ENCODE assay signal across 8 cellular contexts in genomic region chr4:73223258-73223651, GRCh38. TPM values are rescaled to one million over a fixed set of nuclear protein-coding genes. Genes with fewer than 3 reads are reported as not detected.
A peak's percentile ranks its signal among the peaks of the same experiment; 100 is the strongest.
DNase-seq lines count a peak whose midpoint lies in the region; ATAC-seq, FAIRE-seq and TF ChIP-seq lines count a peak whose summit lies in the region.

No MANE protein-coding gene starts in this region.

- peaks cover 12% of the 10 kb centered on the region; the same call in 1 of the 2 replicates for H4K20me1 ChIP-seq in HCT116 (ENCODE audit: insufficient read depth)
- peaks cover 30% of the 10 kb centered on the region for H4K20me1 ChIP-seq in astrocyte (ENCODE audit: insufficient read depth, low read length)

- TF ChIP-seq RAD21 in HCT116 (IDR thresholded peaks at IDR 0.05; ENCODE audit: low read depth): no peak

- CTCF ChIA-PET in HCT116 (lab: Charles Lee): interaction anchor here (1.0 kb wide), 1 partner anchor 94 kb away, joined by 3 read pairs; no protein-coding TSS in a partner anchor

- H3K36me3 ChIP-seq in ACC112 (ENCODE audit: insufficient read depth, low read length) (no peaks in the 10 kb centered on the region; the same call in 1 of the 2 replicates), HCT116 (ENCODE audit: control insufficient read depth in 1 of 2, insufficient read depth in 2 of 2, low read length in 2 of 2) (no peaks in the 10 kb centered on the region), astrocyte (ENCODE audit: insufficient read depth, low read length) (peaks cover under 1% of the 10 kb centered on the region)

- RAD21 ChIA-PET in HCT116 (lab: Charles Lee; ENCODE audit: low non-redundant PET in 1 of 2, low total read pairs in 2 of 2, uncharacterized antibody in 2 of 2, unreplicated experiment in 2 of 2): no interaction called here

- H2AFZ ChIP-seq in ACC112 (ENCODE audit: low read length, unreplicated experiment) (no peak overlapping the region), HCT116 (ENCODE audit: low read depth, low read length, poor library complexity, severe bottlenecking) (no peak overlapping the region), astrocyte (ENCODE audit: low read depth, low read length) (no peak overlapping the region)

- H3K4me2 ChIP-seq in HCT116 (ENCODE audit: low read length) (peak overlapping the region; percentile 78), astrocyte (ENCODE audit: low read length) (peak overlapping the region; percentile 84)

- H3K4me3 ChIP-seq in ACC112 (ENCODE audit: low read depth, low read length) (peak overlapping the region; percentile 83; the same call in 1 of the 2 replicates), HCT116 (replicated peaks in 1 of 2; ENCODE audit: low read depth in 1 of 2, low read length in 2 of 2) (peak overlapping the region; percentile 63 to 68), astrocyte (ENCODE audit: insufficient read depth, low read depth, low read length) (peak overlapping the region; percentile 83)

- peak overlapping the region; percentile 72 for H3K27ac ChIP-seq in ACC112 (ENCODE audit: low read depth, low read length)
- H3K27ac ChIP-seq in HCT116 (ENCODE audit: low read depth, low read length): peak overlapping the region; percentile 58; the same call in 1 of the 2 replicates
- peak overlapping the region; percentile 59 for H3K27ac ChIP-seq in astrocyte (ENCODE audit: low read depth, low read length)

- no peaks in the 10 kb centered on the region for H3K27me3 ChIP-seq in ACC112 (ENCODE audit: insufficient read depth, low read length)
- H3K27me3 ChIP-seq in HCT116 (ENCODE audit: insufficient read depth, low read length): no peaks in the 10 kb centered on the region
- H3K27me3 ChIP-seq in astrocyte (ENCODE audit: insufficient read depth, low read length): no peaks in the 10 kb centered on the region

- H3K9me3 ChIP-seq in HCT116 (ENCODE audit: control insufficient read depth in 1 of 2, insufficient read depth in 1 of 2, low read depth in 1 of 2, low read length in 2 of 2) (no peaks in the 10 kb centered on the region), astrocyte (ENCODE audit: insufficient read depth, low read depth, low read length) (no peaks in the 10 kb centered on the region)

- TF ChIP-seq CTCF in HCT116 (IDR thresholded peaks at IDR 0.05 in 2 of 3, conservative IDR thresholded peaks at IDR 0.05 in 1 of 3; ENCODE audit: borderline replicate concordance in 1 of 3, insufficient read depth in 1 of 3, low read depth in 2 of 3, low read length in 2 of 3) (no peak), astrocyte (IDR thresholded peaks at IDR 0.05; ENCODE audit: insufficient read depth, low read depth, low read length) (no peak), mesothelial cell of epicardium (IDR thresholded peaks at IDR 0.05; ENCODE audit: unreplicated experiment) (no peak)

- H3K9me3 Mint-ChIP-seq in astrocyte (ENCODE audit: unreplicated experiment) (no peaks in the 10 kb centered on the region), mesothelial cell of epicardium (no peaks in the 10 kb centered on the region)

- H3K4me1 ChIP-seq in ACC112 (ENCODE audit: control insufficient read depth, insufficient read depth, low read length, unreplicated experiment): peaks cover 9% of the 10 kb centered on the region
- peaks cover 4 to 21% of the 10 kb centered on the region in 2 experiments; a peak in 3 of 4 replicates for H3K4me1 ChIP-seq in HCT116 (ENCODE audit: control insufficient read depth in 1 of 2, insufficient read depth in 2 of 2, low read length in 2 of 2)
- H3K4me1 ChIP-seq in astrocyte (ENCODE audit: insufficient read depth, low read length): peaks cover 11% of the 10 kb centered on the region

- H3K79me2 ChIP-seq in ACC112 (ENCODE audit: control insufficient read depth, insufficient read depth, low read length, unreplicated experiment) (peaks cover 61% of the 10 kb centered on the region), HCT116 (ENCODE audit: insufficient read depth, low read length) (peaks cover 95% of the 10 kb centered on the region), astrocyte (ENCODE audit: insufficient read depth, low read length) (peaks cover 84% of the 10 kb centered on the region)

- no TSS peak for BruUV-seq in HCT116 (replicated peaks; lab: Mats Ljungman, UMichigan)

- no peak for TF ChIP-seq POLR2A in HCT116 (IDR thresholded peaks at IDR 0.05; ENCODE audit: borderline replicate concordance, extremely low read depth, insufficient read depth, insufficient read length)

- POLR2A ChIA-PET in HCT116 (lab: Charles Lee): interaction anchor here (0.8 kb wide), 1 partner anchor 11 kb away, joined by 4 read pairs; no protein-coding TSS in a partner anchor

- H3K4me3 Mint-ChIP-seq in astrocyte (ENCODE audit: unreplicated experiment): no peak overlapping the region
- H3K4me3 Mint-ChIP-seq in mesothelial cell of epicardium: no peak overlapping the region

- no peak for FAIRE-seq in astrocyte (lab: Jason Lieb, UNC)

- intact Hi-C loops in HCT116 (cut with micrococcal nuclease): no loop called here

- H3K9ac ChIP-seq in HCT116 (ENCODE audit: low read length) (peak overlapping the region; percentile 70), astrocyte (ENCODE audit: low read length) (no peak overlapping the region)

- peak; percentile 39 for ATAC-seq in HCT116
- ATAC-seq in HG03095 (IDR thresholded peaks at IDR 0.05; ENCODE audit: unreplicated experiment): no peak
- no peak for ATAC-seq in GM19023 (IDR thresholded peaks at IDR 0.05; ENCODE audit: unreplicated experiment)

- H3K27ac Mint-ChIP-seq in astrocyte (ENCODE audit: unreplicated experiment): peak overlapping the region; percentile 90
- H3K27ac Mint-ChIP-seq in mesothelial cell of epicardium: peak overlapping the region; percentile 90

- H3K36me3 Mint-ChIP-seq in astrocyte (ENCODE audit: low read depth, unreplicated experiment) (no peaks in the 10 kb centered on the region), mesothelial cell of epicardium (no peaks in the 10 kb centered on the region)

- H3K27me3 Mint-ChIP-seq in astrocyte (ENCODE audit: low read depth, unreplicated experiment) (no peaks in the 10 kb centered on the region), mesothelial cell of epicardium (ENCODE audit: low read depth) (no peaks in the 10 kb centered on the region)

- DNase-seq in HCT116 (ENCODE audit: low read depth, low spot score) (no peak), astrocyte (ENCODE audit: low read depth) (peak; percentile 6), mesothelial cell of epicardium (ENCODE audit: low spot score in 2 of 2, unreplicated experiment in 2 of 2) (no peak), retina (no peak), NCI-H345 treated with DMSO at 0.1 percent for 48 hours (lab: John Stamatoyannopoulos, UW; ENCODE audit: unreplicated experiment) (no peak)

- H3K9me2 ChIP-seq in HCT116 (ENCODE audit: insufficient read depth): no peaks in the 10 kb centered on the region

- H3K4me1 Mint-ChIP-seq in astrocyte (ENCODE audit: low read depth, unreplicated experiment) (peaks cover 10% of the 10 kb centered on the region), mesothelial cell of epicardium (peaks cover 22% of the 10 kb centered on the region)

TF ChIP-seq in HCT116, 20 proteins besides CTCF, POLR2A, EP300 and RAD21:
- TF ChIP-seq EGR1 (IDR thresholded peaks at IDR 0.05; ENCODE audit: low read depth) (no peak), TCF7L2 (IDR thresholded peaks at IDR 0.05; ENCODE audit: borderline replicate concordance, extremely low read depth, insufficient read depth, insufficient read length) (no peak), SP1 (IDR thresholded peaks at IDR 0.05; ENCODE audit: low read depth) (no peak), SRF (IDR thresholded peaks at IDR 0.05; ENCODE audit: low read depth) (0 out of 2 replicates have a peak, but pooled peaks have one; percentile 1), CEBPB (IDR thresholded peaks at IDR 0.05; ENCODE audit: low read depth) (0 out of 2 replicates have a peak, but pooled peaks have one; percentile 7)

RNA-seq across cellular contexts. Expression of gene ANKRD17, which starts 35.3 kb away (rescaled TPM):
- total RNA-seq in HCT116 (2021; ENCODE audit: unreplicated experiment) (62.1 TPM), astrocyte (86.7 and 91.9 TPM in 2 replicates), mesothelial cell of epicardium (92.5 to 93.0 TPM (median 92.7 TPM) in 3 replicates)
- polyA plus RNA-seq in HCT116 (2012): 40.8 and 41.1 TPM in 2 replicates
